13 cellular contexts compared by ENCODE assay signal in the genomic region with DNA sequence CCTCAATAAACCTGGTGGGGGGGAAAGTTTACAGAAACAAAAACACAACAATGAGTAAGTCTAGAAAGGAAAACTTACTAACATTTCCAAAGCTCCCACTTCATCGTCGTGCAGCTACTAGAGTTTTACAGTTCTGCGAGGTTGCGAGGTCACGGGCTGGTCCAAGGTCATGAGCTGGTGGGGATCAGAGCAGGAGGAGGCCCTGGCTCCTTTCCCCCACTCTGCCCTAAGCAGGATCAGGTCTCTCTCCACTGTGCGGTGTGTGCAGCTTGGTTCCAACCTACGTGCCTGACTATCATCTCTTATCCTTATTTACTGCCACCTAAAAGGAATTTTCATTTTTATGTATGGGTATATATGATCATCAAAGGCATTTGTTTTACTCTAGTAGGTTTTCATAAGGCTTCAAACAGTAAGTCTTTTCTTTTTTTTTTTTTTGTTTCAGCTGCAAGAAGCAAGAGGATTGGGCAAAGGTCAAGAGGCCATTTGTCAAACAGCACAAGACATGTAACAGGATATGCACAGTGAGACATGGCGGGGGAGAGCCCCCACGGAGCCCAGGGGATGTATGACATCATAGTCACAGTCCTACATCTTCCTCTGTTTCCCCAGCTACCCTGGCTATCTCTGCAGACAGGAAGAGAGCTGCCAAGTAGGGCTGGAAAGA.
DNase-seq lines count a peak whose midpoint lies in the region; ATAC-seq and TF ChIP-seq lines count a peak whose summit lies in the region.
"Had no signal": no experiment of that assay in that cellular context is flagged by ENCODE, and none has a peak within 500 bp of the region (broad histone marks: within the 10 kb centered on the region; RNA-seq: fewer than 3 reads in every experiment).

No MANE protein-coding gene starts in this region.

- H3K27me3 Mint-ChIP-seq in natural killer cell treated with Interleukin-12 subunit alpha and Interleukin-12 subunit beta and Interleukin-15 and Interleukin-18, amount 100 ng/mL, for 72 hours: peaks cover 0 to 3% of the 10 kb centered on the region in 2 donors
- peaks cover 0 to 6% of the 10 kb centered on the region in 2 donors for H3K27me3 Mint-ChIP-seq in natural killer cell (ENCODE audit: low read depth in 2 of 2)

- no peaks in the 10 kb centered on the region for H3K36me3 Mint-ChIP-seq in natural killer cell treated with Interleukin-12 subunit alpha and Interleukin-12 subunit beta and Interleukin-15 and Interleukin-18, amount 100 ng/mL, for 72 hours
- H3K36me3 Mint-ChIP-seq in natural killer cell: no peaks in the 10 kb centered on the region

- H3K9me3 ChIP-seq in upper lobe of right lung: no peaks in the 10 kb centered on the region
- H3K9me3 ChIP-seq: neutrophil had no signal

- intact Hi-C loops in natural killer cell (cut with micrococcal nuclease) (no loop called here), upper lobe of right lung (cut with DNase I) (no loop called here)

- no peak overlapping the region for H3K4me3 ChIP-seq in upper lobe of right lung

- peak; percentile 55 to 68 for ATAC-seq in natural killer cell treated with Interleukin-12 subunit alpha and Interleukin-12 subunit beta and Interleukin-15 and Interleukin-18, amount 100 ng/mL, for 72 hours
- ATAC-seq in natural killer cell: no peak
- ATAC-seq in HG03095 (IDR thresholded peaks at IDR 0.05; ENCODE audit: unreplicated experiment): peak; percentile 70
- ATAC-seq in upper lobe of right lung: peak; percentile 43
- no peak for ATAC-seq in GM19035 (IDR thresholded peaks at IDR 0.05; ENCODE audit: unreplicated experiment)
- no peak for ATAC-seq in HG03139 (IDR thresholded peaks at IDR 0.05; ENCODE audit: unreplicated experiment)

- H3K27ac Mint-ChIP-seq in natural killer cell treated with Interleukin-12 subunit alpha and Interleukin-12 subunit beta and Interleukin-15 and Interleukin-18, amount 100 ng/mL, for 72 hours: peak overlapping the region in 1 of 2 donors; percentile 45
- no peak overlapping the region for H3K27ac Mint-ChIP-seq in natural killer cell
- H3K27ac Mint-ChIP-seq: B cell had no signal

- no peaks in the 10 kb centered on the region for H3K36me3 ChIP-seq in upper lobe of right lung
- H3K36me3 ChIP-seq: brain microvascular endothelial cell, neutrophil had no signal

- H3K4me3 Mint-ChIP-seq in natural killer cell treated with Interleukin-12 subunit alpha and Interleukin-12 subunit beta and Interleukin-15 and Interleukin-18, amount 100 ng/mL, for 72 hours: no peak overlapping the region
- H3K4me3 Mint-ChIP-seq in natural killer cell: no peak overlapping the region
- H3K4me3 Mint-ChIP-seq: B cell had no signal

- H3K9me3 Mint-ChIP-seq in natural killer cell treated with Interleukin-12 subunit alpha and Interleukin-12 subunit beta and Interleukin-15 and Interleukin-18, amount 100 ng/mL, for 72 hours: no peaks in the 10 kb centered on the region
- H3K9me3 Mint-ChIP-seq in natural killer cell: no peaks in the 10 kb centered on the region

- TF ChIP-seq CTCF in natural killer cell (IDR thresholded peaks at IDR 0.05) (no peak), upper lobe of right lung (IDR thresholded peaks at IDR 0.05) (no peak)

- H3K4me1 ChIP-seq in upper lobe of right lung: no peaks in the 10 kb centered on the region

- peaks cover 10% of the 10 kb centered on the region in 2 donors for H3K4me1 Mint-ChIP-seq in natural killer cell treated with Interleukin-12 subunit alpha and Interleukin-12 subunit beta and Interleukin-15 and Interleukin-18, amount 100 ng/mL, for 72 hours (ENCODE audit: low read depth in 2 of 2)
- peaks cover 0 to 5% of the 10 kb centered on the region in 2 donors for H3K4me1 Mint-ChIP-seq in natural killer cell

- H3K27me3 ChIP-seq in upper lobe of right lung: no peaks in the 10 kb centered on the region
- H3K27me3 ChIP-seq: brain microvascular endothelial cell had no signal

- H3K27ac ChIP-seq in upper lobe of right lung: no peak overlapping the region
- H3K27ac ChIP-seq: brain microvascular endothelial cell, neutrophil had no signal

- DNase-seq in natural killer cell treated with Interleukin-12 subunit alpha and Interleukin-12 subunit beta and Interleukin-15 and Interleukin-18, amount 100 ng/mL, for 72 hours (ENCODE audit: low spot score): no peak
- no peak for DNase-seq in natural killer cell
- peak; percentile 30 for DNase-seq in dermis blood vessel endothelial cell
- DNase-seq in upper lobe of right lung: no peak
- DNase-seq in midbrain (lab: John Stamatoyannopoulos, UW): no peak
- DNase-seq: activated T-cell treated with anti-CD3 and anti-CD28 coated beads for 4 hours, brain microvascular endothelial cell, NCI-H1436 had no signal

Comparison
In these comparisons a context has a peak if more than half of its experiments do, and no peak if none do; other contexts are left out.
1. ATAC-seq: peak in natural killer cell treated with Interleukin-12 subunit alpha and Interleukin-12 subunit beta and Interleukin-15 and Interleukin-18, amount 100 ng/mL, for 72 hours (2 of 2), HG03095 (single experiment) and upper lobe of right lung (single experiment); none in natural killer cell (0 of 3), GM19035 (single experiment) and HG03139 (single experiment).